17 cellular contexts compared by ENCODE assay signal in genomic region chr17:49357516-49357915, GRCh38. TPM values are rescaled to one million over a fixed set of nuclear protein-coding genes. Genes with fewer than 3 reads are reported as not detected.
DNase-seq lines count a peak whose midpoint lies in the region; ATAC-seq, FAIRE-seq and TF ChIP-seq lines count a peak whose summit lies in the region.
"Had no signal": no experiment of that assay in that cellular context is flagged by ENCODE, and none has a peak within 500 bp of the region (broad histone marks: within the 10 kb centered on the region; RNA-seq: fewer than 3 reads in every experiment).

No MANE protein-coding gene starts in this region.

- H2BK120ac ChIP-seq in trophoblast cell (ENCODE audit: insufficient read depth, low read length, poor library complexity): no peak overlapping the region

- peak overlapping the region; percentile 97 for H3K27ac Mint-ChIP-seq in CD8-positive, alpha-beta T cell

- no peak overlapping the region for H2AFZ ChIP-seq in Loucy (ENCODE audit: low read length)
- no peak overlapping the region for H2AFZ ChIP-seq in trophoblast cell (ENCODE audit: insufficient read depth, low read length, poor library complexity)

- peaks cover 66% of the 10 kb centered on the region for H3K4me1 Mint-ChIP-seq in CD8-positive, alpha-beta T cell (ENCODE audit: low read depth)

- no peak overlapping the region for H3K18ac ChIP-seq in trophoblast cell (ENCODE audit: low read length)

- H4K8ac ChIP-seq in trophoblast cell (ENCODE audit: low read depth, low read length): no peak overlapping the region

- peak overlapping the region; percentile 4 for H3K4me3 ChIP-seq in CD8-positive, alpha-beta T cell (ENCODE audit: low read depth, low read length)
- peak overlapping the region; percentile 83 for H3K4me3 ChIP-seq in Loucy (ENCODE audit: low read length, poor library complexity, severe bottlenecking)
- peak overlapping the region in 10 of 59 donors; percentile 1 to 99 (median 18) for H3K4me3 ChIP-seq in dorsolateral prefrontal cortex
- no peak overlapping the region for H3K4me3 ChIP-seq in trophoblast cell (ENCODE audit: low read depth, low read length)
- no peak overlapping the region for H3K4me3 ChIP-seq in small intestine (ENCODE audit: low read depth in 1 of 2, low read length in 2 of 2)
- H3K4me3 ChIP-seq: right atrium auricular region had no signal

- no peak overlapping the region for H4K12ac ChIP-seq in trophoblast cell (ENCODE audit: low read depth, low read length)

- H3K9ac ChIP-seq in Loucy (ENCODE audit: low read depth, low read length, poor library complexity, severe bottlenecking) (no peak overlapping the region), trophoblast cell (ENCODE audit: low read length) (no peak overlapping the region)

- H3K9me2 ChIP-seq in Loucy (replicated peaks; ENCODE audit: low read depth, low read length): no peaks in the 10 kb centered on the region

- no peak overlapping the region for H2BK5ac ChIP-seq in trophoblast cell (ENCODE audit: low read depth, low read length, poor library complexity)

- WGBS in trophoblast cell (ENCODE audit: extremely low coverage, insufficient coverage, insufficient read length): no CpG with 5 or more reads among the region's 3 CpGs
- 23 to 52% (median 36%) methylated on average over 3 of the region's 3 CpGs for WGBS in small intestine, 3 donors

- H3K36me3 ChIP-seq in CD8-positive, alpha-beta T cell (ENCODE audit: insufficient read depth, low read length): no peaks in the 10 kb centered on the region
- H3K36me3 ChIP-seq in Loucy (ENCODE audit: insufficient read depth, low read length): no peaks in the 10 kb centered on the region
- no peaks in the 10 kb centered on the region for H3K36me3 ChIP-seq in trophoblast cell (ENCODE audit: control insufficient read depth in 1 of 2, insufficient read depth in 2 of 2, low read length in 2 of 2)
- H3K36me3 ChIP-seq in small intestine (ENCODE audit: control insufficient read depth in 2 of 2, insufficient read depth in 2 of 2, low read length in 2 of 2): no peaks in the 10 kb centered on the region
- H3K36me3 ChIP-seq: right atrium auricular region had no signal

- H3K79me2 ChIP-seq in Loucy (ENCODE audit: insufficient read depth, low read length) (peaks cover 85% of the 10 kb centered on the region), trophoblast cell (ENCODE audit: control insufficient read depth, insufficient read depth, low read length, poor library complexity) (peaks cover 11% of the 10 kb centered on the region)

- no peaks in the 10 kb centered on the region for H3K27me3 ChIP-seq in CD8-positive, alpha-beta T cell (ENCODE audit: insufficient read depth, low read length)
- H3K27me3 ChIP-seq in Loucy (ENCODE audit: insufficient read depth, low read length, poor library complexity, severe bottlenecking) (no peaks in the 10 kb centered on the region), dorsolateral prefrontal cortex (no peaks in the 10 kb centered on the region), trophoblast cell (ENCODE audit: insufficient read depth, low read length) (no peaks in the 10 kb centered on the region), small intestine (ENCODE audit: control insufficient read depth in 2 of 2, insufficient read depth in 2 of 2, low read length in 2 of 2) (no peaks in the 10 kb centered on the region)
- H3K27me3 ChIP-seq: neutrophil, right atrium auricular region had no signal

- no peak for ATAC-seq in CD8-positive, alpha-beta T cell
- ATAC-seq: Panc1 had no signal

- no peak for DNase-seq in CD8-positive, alpha-beta T cell
- DNase-seq in dorsolateral prefrontal cortex: no peak
- DNase-seq in trophoblast cell: no peak
- no peak for DNase-seq in COLO829 (ENCODE audit: low spot score)
- no peak for DNase-seq in D341Med (ENCODE audit: low spot score)
- DNase-seq in small intestine: no peak
- DNase-seq: activated naive CD4-positive, alpha-beta T cell treated with anti-CD3 and anti-CD28 coated beads for 36 hours; EL; NCI-H2029 treated with DMSO at 0.1 percent for 48 hours; NCI-H526 treated with DMSO at 0.1 percent for 48 hours; stimulated activated CD4-positive, alpha-beta T cell treated with anti-CD3 and anti-CD28 coated beads, Interleukin-2, amount 100 ng/mL, for 24 hours had no signal

- peak overlapping the region; percentile 72 for H3K4ac ChIP-seq in trophoblast cell (ENCODE audit: low read depth, low read length)

- H4K91ac ChIP-seq in trophoblast cell (ENCODE audit: low read depth, low read length): no peak overlapping the region

- peak overlapping the region; percentile 72 for H3K4me3 Mint-ChIP-seq in CD8-positive, alpha-beta T cell

- POLR2A ChIA-PET in CD8-positive, alpha-beta T cell (lab: Charles Lee): interaction anchor here (2.7 to 6.7 kb wide), 2 partner anchors 11 to 15 kb away, joined by 7 to 42 read pairs; no protein-coding TSS in a partner anchor

- H3K23ac ChIP-seq in trophoblast cell (ENCODE audit: low read length): no peak overlapping the region

- H2AK5ac ChIP-seq in trophoblast cell (ENCODE audit: low read length): no peak overlapping the region

- peaks cover 61% of the 10 kb centered on the region for H4K20me1 ChIP-seq in Loucy (ENCODE audit: insufficient read depth, low read length, poor library complexity, severe bottlenecking)

- no peak overlapping the region for H3K14ac ChIP-seq in trophoblast cell (ENCODE audit: low read length)

- no peaks in the 10 kb centered on the region for H3K27me3 Mint-ChIP-seq in CD8-positive, alpha-beta T cell (ENCODE audit: low read depth)

- H3K79me1 ChIP-seq in trophoblast cell (ENCODE audit: low read length): peaks cover 8% of the 10 kb centered on the region

- H3K4me1 ChIP-seq in CD8-positive, alpha-beta T cell (ENCODE audit: insufficient read depth, low read length): peaks cover 58% of the 10 kb centered on the region
- peaks cover 43% of the 10 kb centered on the region for H3K4me1 ChIP-seq in Loucy (ENCODE audit: insufficient read depth, low read length, poor library complexity, severe bottlenecking)
- H3K4me1 ChIP-seq in trophoblast cell (ENCODE audit: control insufficient read depth in 1 of 2, insufficient read depth in 2 of 2, low read length in 2 of 2): peaks cover 2 to 6% of the 10 kb centered on the region in 2 experiments
- H3K4me1 ChIP-seq in small intestine (ENCODE audit: control insufficient read depth in 2 of 2, insufficient read depth in 1 of 2, low read depth in 1 of 2, low read length in 1 of 2): peaks cover 3 to 6% of the 10 kb centered on the region in 2 donors

- no peak overlapping the region for H3K27ac ChIP-seq in CD8-positive, alpha-beta T cell (ENCODE audit: low read depth, low read length)
- H3K27ac ChIP-seq in dorsolateral prefrontal cortex: peak overlapping the region in 43 of 59 donors; percentile 0 to 99 (median 49)
- no peak overlapping the region for H3K27ac ChIP-seq in trophoblast cell (ENCODE audit: low read depth, low read length)
- H3K27ac ChIP-seq in small intestine (ENCODE audit: low read depth in 1 of 2, low read length in 1 of 2): peak overlapping the region in 1 of 2 donors; percentile 32
- H3K27ac ChIP-seq: C4-2B, neutrophil, right atrium auricular region had no signal

- intact Hi-C loops in CD8-positive, alpha-beta T cell (cut with DNase I, micrococcal nuclease): no loop called here
- intact Hi-C loops in dorsolateral prefrontal cortex (cut with DNase I): no loop called here

- H3F3A ChIP-seq in Loucy (ENCODE audit: low read depth): 0 out of 2 replicates have a peak, but pooled peaks cover 2% of the 10 kb centered on the region

- FAIRE-seq in small intestine (lab: Jason Lieb, UNC): no peak
- FAIRE-seq: keratinocyte had no signal

- no peaks in the 10 kb centered on the region for H3K9me3 ChIP-seq in CD8-positive, alpha-beta T cell (ENCODE audit: low read length)
- H3K9me3 ChIP-seq in Loucy (ENCODE audit: insufficient read depth, low read depth, low read length) (no peaks in the 10 kb centered on the region), trophoblast cell (ENCODE audit: insufficient read depth, low read depth, low read length) (no peaks in the 10 kb centered on the region), small intestine (ENCODE audit: control insufficient read depth, low read depth) (no peaks in the 10 kb centered on the region)
- H3K9me3 ChIP-seq: neutrophil, right atrium auricular region had no signal

- TF ChIP-seq CTCF in CD8-positive, alpha-beta T cell (IDR thresholded peaks at IDR 0.05): no peak
- TF ChIP-seq CTCF in Loucy (conservative IDR thresholded peaks at IDR 0.05; ENCODE audit: low read length) (no peak), dorsolateral prefrontal cortex (IDR thresholded peaks at IDR 0.05 in 54 of 56, conservative IDR thresholded peaks at IDR 0.05 in 2 of 56; ENCODE audit: low read depth in 1 of 56, partially characterized antibody in 56 of 56) (no peak)

- CTCF ChIA-PET in CD8-positive, alpha-beta T cell (lab: Charles Lee): interaction anchor here (1.3 to 19.2 kb wide), 4 partner anchors 8 to 39 kb away, joined by 3 to 262 read pairs (median 12); no protein-coding TSS in a partner anchor

- peak overlapping the region; percentile 97 for H3K4me2 ChIP-seq in Loucy (ENCODE audit: low read depth, low read length, poor library complexity, severe bottlenecking)
- H3K4me2 ChIP-seq in trophoblast cell (ENCODE audit: low read length): no peak overlapping the region

- H2BK12ac ChIP-seq in trophoblast cell (ENCODE audit: low read length): no peak overlapping the region

- H3K36me3 Mint-ChIP-seq in CD8-positive, alpha-beta T cell: peaks cover 6% of the 10 kb centered on the region

- no peaks in the 10 kb centered on the region for H3K9me3 Mint-ChIP-seq in CD8-positive, alpha-beta T cell
- H3K9me3 Mint-ChIP-seq: activated naive CD4-positive, alpha-beta T cell treated with anti-CD3 and anti-CD28 coated beads for 36 hours had no signal

RNA-seq across cellular contexts. Expression of gene ZNF652, which starts 4.5 kb away (rescaled TPM):
- total RNA-seq in CD8-positive, alpha-beta T cell: 10 to 100 TPM; 28.1 to 28.6 TPM
- total RNA-seq in dorsolateral prefrontal cortex: 100 to 1,000 TPM in 12 of 120 experiments, 10 to 100 TPM in 108; 27.4 to 153 (median 59.4) TPM
- 16.8 and 16.9 TPM in 2 replicates for polyA plus RNA-seq in trophoblast cell (2013)
- 10 to 100 TPM in 2 of 3 donors, 1 to 10 TPM in 1; 8.6 to 27.3 (median 16.2) TPM for polyA plus RNA-seq in small intestine

RNA-seq across cellular contexts. Expression of gene PHB1, which starts 57.2 kb away (rescaled TPM):
- 10 to 100 TPM; 26.3 to 27.0 TPM for total RNA-seq in CD8-positive, alpha-beta T cell
- total RNA-seq in dorsolateral prefrontal cortex: 100 to 1,000 TPM in 23 of 120 experiments, 10 to 100 TPM in 97; 64.2 to 118 (median 89.1) TPM
- polyA plus RNA-seq in trophoblast cell (2013): 87.0 and 88.6 TPM in 2 replicates
- 100 to 1,000 TPM; 108 to 301 (median 113) TPM for polyA plus RNA-seq in small intestine

Comparison
In these comparisons a context has a peak if more than half of its experiments do, and no peak if none do; other contexts are left out.
1. H3K27ac ChIP-seq: peak in dorsolateral prefrontal cortex (43 of 59); none in CD8-positive, alpha-beta T cell (single experiment) and trophoblast cell (single experiment).
2. H3K4me3 ChIP-seq: peak in CD8-positive, alpha-beta T cell (single experiment) and Loucy (single experiment); none in trophoblast cell (single experiment) and small intestine (0 of 2).